ENCODE assay signal across 8 cellular contexts in the genomic region with DNA sequence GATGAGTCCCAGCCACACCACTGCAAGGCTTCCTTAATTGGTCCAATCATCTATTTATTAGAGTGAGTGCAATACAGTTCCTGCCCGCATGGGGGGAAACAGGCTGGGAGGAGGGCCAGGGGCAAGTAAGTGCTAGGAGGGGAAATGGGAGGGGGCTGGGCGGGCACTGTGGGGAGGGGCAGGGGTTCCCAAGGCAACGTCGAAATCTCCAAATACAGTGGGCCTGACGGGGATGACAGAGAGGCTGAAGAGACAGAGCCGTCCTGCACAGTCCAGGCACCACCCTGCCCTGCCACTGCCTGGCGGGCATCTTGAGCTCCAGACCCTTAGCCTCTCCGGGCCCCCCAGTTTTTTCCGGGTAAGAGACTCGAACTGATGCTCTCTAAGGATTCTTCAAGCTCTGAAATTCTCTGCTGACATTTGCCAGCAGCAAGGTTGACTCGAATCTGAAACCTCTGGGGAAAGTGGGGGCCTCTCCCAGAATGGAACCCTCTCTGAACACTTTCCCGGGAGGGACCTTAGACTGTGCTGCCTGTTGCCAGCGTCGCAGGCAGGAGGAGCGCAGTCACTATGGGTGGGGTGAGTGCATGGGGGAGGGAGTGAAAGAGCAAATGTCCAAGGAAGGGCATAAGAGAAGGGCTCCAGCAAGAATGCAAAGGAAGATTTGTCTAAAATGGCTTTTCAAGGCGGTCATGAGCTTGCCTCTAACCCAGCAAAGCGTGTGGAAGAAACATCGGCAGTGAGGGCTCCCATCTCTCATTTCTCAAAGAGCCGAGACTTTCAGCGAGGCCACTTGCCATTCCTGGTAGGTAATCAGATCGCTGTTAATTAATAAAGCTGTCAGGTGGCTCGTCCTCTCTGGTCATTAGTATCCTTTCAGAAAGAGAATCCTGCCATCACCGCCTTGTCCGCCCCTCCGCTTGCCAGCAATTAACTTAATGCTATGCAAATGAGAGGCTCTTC.
DNase-seq lines count a peak whose midpoint lies in the region; ATAC-seq and TF ChIP-seq lines count a peak whose summit lies in the region.

No MANE protein-coding gene starts in this region.

- H3K36me3 Mint-ChIP-seq in central memory CD8-positive, alpha-beta T cell (ENCODE audit: insufficient read depth): peaks cover 6% of the 10 kb centered on the region

- H3K4me1 Mint-ChIP-seq in central memory CD8-positive, alpha-beta T cell: peaks cover 25% of the 10 kb centered on the region

- peak; percentile 12 for TF ChIP-seq CTCF in WI38 (IDR thresholded peaks at IDR 0.05; ENCODE audit: low read depth, low read length)

- H3K4me3 Mint-ChIP-seq in central memory CD8-positive, alpha-beta T cell: peak overlapping the region; percentile 99

- peak overlapping the region; percentile 65 for H3K4me3 ChIP-seq in WI38 (ENCODE audit: low read depth, low read length)

- DNase-seq in Daoy (ENCODE audit: low read depth) (peak; percentile 75), NCI-H1417 treated with DMSO at 0.1 percent for 48 hours (lab: John Stamatoyannopoulos, UW) (peak; percentile 24), kidney tubule cell (ENCODE audit: low spot score) (peak; percentile 74), cerebellar nuclear complex (lab: John Stamatoyannopoulos, UW) (no peak)
- DNase-seq in central memory CD8-positive, alpha-beta T cell (ENCODE audit: low spot score in 2 of 2): peak in 1 of 2 donors; percentile 32
- DNase-seq in stimulated activated CD4-positive, alpha-beta T cell treated with anti-CD3 and anti-CD28 coated beads, Interleukin-2, amount 100 ng/mL, for 4 hours (ENCODE audit: low read depth): peak; percentile 61

- H3K9me3 Mint-ChIP-seq in central memory CD8-positive, alpha-beta T cell: no peaks in the 10 kb centered on the region

- H3K27ac Mint-ChIP-seq in central memory CD8-positive, alpha-beta T cell (ENCODE audit: low read depth): peak overlapping the region; percentile 91

- ATAC-seq in GM21723 (IDR thresholded peaks at IDR 0.05; ENCODE audit: unreplicated experiment): peak; percentile 60
- peak; percentile 67 for ATAC-seq in central memory CD8-positive, alpha-beta T cell (replicated peaks; ENCODE audit: extremely low read depth, poor library complexity, severe bottlenecking)

- no peaks in the 10 kb centered on the region for H3K27me3 Mint-ChIP-seq in central memory CD8-positive, alpha-beta T cell

Comparison
In these comparisons a context has a peak if more than half of its experiments do, and no peak if none do; other contexts are left out.
1. DNase-seq: peak in Daoy (single experiment), NCI-H1417 treated with DMSO at 0.1 percent for 48 hours (single experiment), kidney tubule cell (single experiment) and stimulated activated CD4-positive, alpha-beta T cell treated with anti-CD3 and anti-CD28 coated beads, Interleukin-2, amount 100 ng/mL, for 4 hours (single experiment); none in cerebellar nuclear complex (0 of 2).